8 cellular contexts compared by ENCODE assay signal in the genomic region with DNA sequence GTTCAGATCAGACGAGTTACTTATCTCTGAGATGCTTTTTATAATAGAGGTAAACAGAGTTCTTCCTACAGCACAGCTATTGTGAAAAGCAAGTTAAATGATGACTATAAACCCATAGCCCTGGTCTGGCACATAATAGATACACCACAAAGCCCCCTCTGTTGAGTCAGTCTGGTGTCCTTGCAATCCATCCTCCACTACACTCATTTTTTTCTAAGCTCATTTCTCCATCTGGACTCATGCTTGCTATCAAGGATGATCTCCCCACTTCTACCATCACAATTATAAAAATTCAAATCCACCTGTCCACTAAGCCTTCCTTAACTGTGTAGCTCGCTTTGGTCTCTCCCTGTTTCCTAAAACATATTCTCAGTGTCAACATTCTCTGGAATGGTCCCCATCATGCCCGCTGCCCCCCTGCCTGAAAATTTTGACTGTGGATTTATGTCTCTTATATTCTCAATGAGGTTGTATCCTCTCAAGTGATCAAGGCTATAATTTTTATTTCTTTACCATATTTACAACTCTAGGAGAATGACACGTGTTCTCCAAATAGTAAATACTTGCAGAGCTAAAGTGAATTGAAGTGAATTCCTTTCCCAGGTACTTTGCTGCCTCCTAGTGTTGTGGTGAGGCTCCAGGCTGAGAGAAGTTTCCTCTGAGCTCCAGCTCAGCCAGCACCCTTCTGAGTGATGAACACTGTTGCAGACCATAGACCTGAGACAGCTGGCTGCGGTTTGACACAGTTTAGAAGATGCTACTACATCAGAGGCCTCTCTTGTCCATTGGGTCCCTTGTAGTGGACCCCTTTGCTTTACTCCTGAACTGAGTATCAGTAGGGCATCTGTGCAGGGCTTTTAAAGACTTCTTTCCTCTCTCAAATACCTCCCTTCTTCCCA.
DNase-seq lines count a peak whose midpoint lies in the region; ATAC-seq, FAIRE-seq and TF ChIP-seq lines count a peak whose summit lies in the region.

No MANE protein-coding gene starts in this region.

- H3K27me3 ChIP-seq in bronchial epithelial cell (ENCODE audit: control insufficient read depth, insufficient read depth, low read length) (no peaks in the 10 kb centered on the region), left lung (no peaks in the 10 kb centered on the region), transverse colon (no peaks in the 10 kb centered on the region)

- FAIRE-seq in bronchial epithelial cell (lab: Jason Lieb, UNC), result peak; percentile 77

- H3K9me3 ChIP-seq in left lung, result no peaks in the 10 kb centered on the region
- no peaks in the 10 kb centered on the region for H3K9me3 ChIP-seq in transverse colon

- WGBS in transverse colon (ENCODE audit: low coverage in 1 of 2), 2 donors, result 25 to 68% methylated on average over 2 to 5 of the region's 5 CpGs

- intact Hi-C loops in left lung (cut with DNase I), result loop anchor here in 1 of 2 donors (10.0 kb wide), 1 partner anchor 586 kb away; no protein-coding TSS in a partner anchor
- intact Hi-C loops in transverse colon (cut with DNase I; ENCODE audit: low total_unique reads), result no loop called here

- DNase-seq in NCI-H2171 treated with DMSO at 0.1 percent for 48 hours (lab: John Stamatoyannopoulos, UW) (peak; percentile 1), NCI-H2171 (lab: John Stamatoyannopoulos, UW) (no peak), NOMO-1 (lab: John Stamatoyannopoulos, UW; ENCODE audit: unreplicated experiment in 2 of 2) (peak; percentile 1 to 12), bronchial epithelial cell (ENCODE audit: low read depth) (peak; percentile 54), left lung (peak in 1 of 2 donors; percentile 37), transverse colon (peak; percentile 76), omental fat pad (ENCODE audit: low spot score) (no peak)

- in situ Hi-C loops in transverse colon (cut with MboI; ENCODE audit: low pct_ligation_motif_present in 1 of 4, low pct_unique_long_range_greater_than_20kb in 1 of 4, low sequenced_read_pairs in 3 of 4), result loop anchor here in 3 of 4 donors (10.0 kb wide), 2 partner anchors 576 to 586 kb away; no protein-coding TSS in a partner anchor

- H3K4me1 ChIP-seq in left lung (no peaks in the 10 kb centered on the region), transverse colon (peaks cover 0 to 17% (median 9%) of the 10 kb centered on the region in 4 donors)

- ATAC-seq in HG03039 (IDR thresholded peaks at IDR 0.05; ENCODE audit: unreplicated experiment), result peak; percentile 55
- peak; percentile 91 for ATAC-seq in left lung
- no peak for ATAC-seq in omental fat pad (ENCODE audit: low FRiP score)

- no peaks in the 10 kb centered on the region for H3K36me3 ChIP-seq in bronchial epithelial cell (ENCODE audit: control insufficient read depth, insufficient read depth, low read length)
- no peaks in the 10 kb centered on the region for H3K36me3 ChIP-seq in left lung
- H3K36me3 ChIP-seq in transverse colon, result no peaks in the 10 kb centered on the region

- TF ChIP-seq EP300 in transverse colon (IDR thresholded peaks at IDR 0.05; ENCODE audit: low read depth), result no peak

- no peak overlapping the region for H3K4me3 ChIP-seq in bronchial epithelial cell (ENCODE audit: low read depth, low read length)
- H3K4me3 ChIP-seq in left lung, result no peak overlapping the region
- no peak overlapping the region for H3K4me3 ChIP-seq in transverse colon

- no peak for TF ChIP-seq POLR2A in transverse colon (IDR thresholded peaks at IDR 0.05)

- H3K27ac ChIP-seq in left lung (no peak overlapping the region), transverse colon (peak overlapping the region in 1 of 4 donors; percentile 34)

- peak; percentile 72 for TF ChIP-seq CTCF in bronchial epithelial cell (IDR thresholded peaks at IDR 0.05; ENCODE audit: insufficient read depth, low read length, severe bottlenecking)
- peak; percentile 44 to 62 for TF ChIP-seq CTCF in left lung (IDR thresholded peaks at IDR 0.05)
- TF ChIP-seq CTCF in transverse colon (IDR thresholded peaks at IDR 0.05), result peak; percentile 48 to 78 (median 73)
- TF ChIP-seq CTCF in omental fat pad (IDR thresholded peaks at IDR 0.05), result no peak

Comparison
In these comparisons a context has a peak if more than half of its experiments do, and no peak if none do; other contexts are left out.
1. DNase-seq: peak in NCI-H2171 treated with DMSO at 0.1 percent for 48 hours (single experiment), NOMO-1 (2 of 2), bronchial epithelial cell (single experiment) and transverse colon (single experiment); none in NCI-H2171 (single experiment) and omental fat pad (single experiment).
2. CTCF ChIP-seq: peak in bronchial epithelial cell (single experiment), left lung (2 of 2) and transverse colon (5 of 5); none in omental fat pad (0 of 3).